8 cellular contexts compared by ENCODE assay signal in the genomic region with DNA sequence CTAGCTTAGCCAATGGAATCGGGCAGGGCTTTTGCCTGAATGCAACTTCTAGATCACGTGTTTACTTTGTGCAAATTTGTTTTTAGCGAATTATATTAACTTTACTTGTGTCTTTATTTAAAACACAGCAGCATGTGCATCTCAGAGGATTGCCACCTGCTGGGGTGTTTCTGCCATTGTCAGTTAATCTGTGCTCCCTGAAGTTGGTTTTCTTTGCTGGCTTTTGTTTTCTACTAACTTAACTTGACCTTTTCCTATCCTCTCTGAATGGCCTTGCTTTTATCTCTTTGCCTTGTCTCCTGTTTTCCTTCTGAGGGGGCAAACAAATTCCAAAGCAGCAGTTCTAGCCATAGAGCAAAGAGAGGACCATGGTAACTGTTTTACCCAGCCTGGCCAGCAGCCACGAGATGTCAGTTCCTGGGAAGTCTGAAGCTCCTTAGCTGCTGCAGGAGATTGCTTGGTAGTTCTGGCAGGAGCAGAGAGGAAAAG.
DNase-seq lines count a peak whose midpoint lies in the region; ATAC-seq lines count a peak whose summit lies in the region.

No MANE protein-coding gene starts in this region.

- ATAC-seq in HG03159 (IDR thresholded peaks at IDR 0.05; ENCODE audit: unreplicated experiment) (peak; percentile 44), GM19351 (IDR thresholded peaks at IDR 0.05; ENCODE audit: unreplicated experiment) (no peak)

- DNase-seq in NCI-H82 (lab: John Stamatoyannopoulos, UW) (peak; percentile 5), NCI-H82 treated with DMSO at 0.1 percent for 48 hours (lab: John Stamatoyannopoulos, UW; ENCODE audit: unreplicated experiment) (no peak), astrocyte of the hippocampus (ENCODE audit: low read depth, low spot score) (peak; percentile 61), medulla oblongata (ENCODE audit: extremely low spot score) (peak; percentile 34), NCI-H2107 (lab: John Stamatoyannopoulos, UW) (no peak), NK-92 (lab: John Stamatoyannopoulos, UW; ENCODE audit: unreplicated experiment) (no peak)

Comparison
In these comparisons a context has a peak if more than half of its experiments do, and no peak if none do; other contexts are left out.
1. DNase-seq: peak in NCI-H82 (single experiment), astrocyte of the hippocampus (single experiment) and medulla oblongata (single experiment); none in NCI-H82 treated with DMSO at 0.1 percent for 48 hours (single experiment), NCI-H2107 (single experiment) and NK-92 (single experiment).